Comparison of ENCODE assay signal across 8 cellular contexts in genomic region chr11:96242191-96242845, GRCh38.
DNase-seq lines count a peak whose midpoint lies in the region; ATAC-seq and TF ChIP-seq lines count a peak whose summit lies in the region.

No MANE protein-coding gene starts in this region.

- H3K27ac ChIP-seq in right cardiac atrium (ENCODE audit: low read length), result peak overlapping the region; percentile 14
- H3K27ac ChIP-seq in stomach, result peak overlapping the region in 4 of 5 donors; percentile 86 to 96 (median 89)

- intact Hi-C loops in activated CD4-positive, alpha-beta memory T cell treated with anti-CD3 and anti-CD28 coated beads for 36 hours (cut with micrococcal nuclease), result no loop called here
- intact Hi-C loops in right cardiac atrium (cut with DNase I), result loop anchor here in 1 of 4 donors (5.0 kb wide), 1 partner anchor 100 kb away; the partner anchor contains the start of gene MAML2
- intact Hi-C loops in stomach (cut with DNase I; ENCODE audit: low total_unique reads), result no loop called here

- H3K9me3 Mint-ChIP-seq in activated CD4-positive, alpha-beta memory T cell treated with anti-CD3 and anti-CD28 coated beads for 36 hours, result no peaks in the 10 kb centered on the region

- H3K4me3 Mint-ChIP-seq in activated CD4-positive, alpha-beta memory T cell treated with anti-CD3 and anti-CD28 coated beads for 36 hours, result peak overlapping the region; percentile 34

- no peak for TF ChIP-seq EP300 in stomach (IDR thresholded peaks at IDR 0.05)

- H3K4me1 Mint-ChIP-seq in activated CD4-positive, alpha-beta memory T cell treated with anti-CD3 and anti-CD28 coated beads for 36 hours (ENCODE audit: low read depth), result peaks cover 48% of the 10 kb centered on the region

- H3K27me3 ChIP-seq in right cardiac atrium (ENCODE audit: control insufficient read depth, insufficient read depth) (no peaks in the 10 kb centered on the region), stomach (no peaks in the 10 kb centered on the region)

- no peak for TF ChIP-seq POLR2A in stomach (IDR thresholded peaks at IDR 0.05)

- CTCF ChIA-PET in activated CD4-positive, alpha-beta memory T cell treated with anti-CD3 and anti-CD28 coated beads for 36 hours (lab: Charles Lee), result interaction anchor here (0.6 to 8.5 kb wide), 4 partner anchors 17 to 187 kb away, joined by 3 to 93 read pairs (median 4); partner anchors contain the start of gene MAML2

- H3K4me1 ChIP-seq in right cardiac atrium (ENCODE audit: control insufficient read depth, insufficient read depth, low read length) (peaks cover 2% of the 10 kb centered on the region), stomach (peaks cover 24 to 63% (median 44%) of the 10 kb centered on the region in 4 donors)

- 39% methylated on average over 2 of the region's 2 CpGs for WGBS in right cardiac atrium
- WGBS in stomach, 5 donors, result 49 to 69% (median 60%) methylated on average over 2 of the region's 2 CpGs

- no peaks in the 10 kb centered on the region for H3K27me3 Mint-ChIP-seq in activated CD4-positive, alpha-beta memory T cell treated with anti-CD3 and anti-CD28 coated beads for 36 hours

- no peaks in the 10 kb centered on the region for H3K36me3 ChIP-seq in stomach

- no peak for TF ChIP-seq CTCF in stomach (IDR thresholded peaks at IDR 0.05)

- peak overlapping the region; percentile 23 for H3K4me3 ChIP-seq in right cardiac atrium (ENCODE audit: low read length)
- peak overlapping the region in 2 of 4 donors; percentile 37 for H3K4me3 ChIP-seq in stomach

- H3K36me3 Mint-ChIP-seq in activated CD4-positive, alpha-beta memory T cell treated with anti-CD3 and anti-CD28 coated beads for 36 hours, result no peaks in the 10 kb centered on the region

- ATAC-seq in right cardiac atrium (no peak), GM21723 (IDR thresholded peaks at IDR 0.05; ENCODE audit: unreplicated experiment) (no peak)

- DNase-seq in SIG-M5 treated with dmso at 0.1 percent for 504 hours (lab: John Stamatoyannopoulos, UW; ENCODE audit: unreplicated experiment), result peak; percentile 63
- DNase-seq in SIG-M5 (lab: John Stamatoyannopoulos, UW), result no peak
- no peak for DNase-seq in activated CD4-positive, alpha-beta memory T cell treated with anti-CD3 and anti-CD28 coated beads for 36 hours
- no peak for DNase-seq in right cardiac atrium
- no peak for DNase-seq in stomach
- DNase-seq in NCI-H128 (lab: John Stamatoyannopoulos, UW; ENCODE audit: unreplicated experiment), result no peak
- DNase-seq in stimulated activated naive CD4-positive, alpha-beta T cell (lab: John Stamatoyannopoulos, UW), result no peak

- no peaks in the 10 kb centered on the region for H3K9me3 ChIP-seq in right cardiac atrium (ENCODE audit: control insufficient read depth, low read length)
- no peaks in the 10 kb centered on the region for H3K9me3 ChIP-seq in stomach

- POLR2A ChIA-PET in activated CD4-positive, alpha-beta memory T cell treated with anti-CD3 and anti-CD28 coated beads for 36 hours (lab: Charles Lee), result interaction anchor here (0.6 to 1.8 kb wide), 11 partner anchors 13 to 452 kb away, joined by 3 to 11 read pairs (median 5); partner anchors contain the start of genes CCDC82, CEP57, JRKL and MAML2

- peak overlapping the region; percentile 72 for H3K27ac Mint-ChIP-seq in activated CD4-positive, alpha-beta memory T cell treated with anti-CD3 and anti-CD28 coated beads for 36 hours
